17 cellular contexts compared by ENCODE assay signal in the genomic region with DNA sequence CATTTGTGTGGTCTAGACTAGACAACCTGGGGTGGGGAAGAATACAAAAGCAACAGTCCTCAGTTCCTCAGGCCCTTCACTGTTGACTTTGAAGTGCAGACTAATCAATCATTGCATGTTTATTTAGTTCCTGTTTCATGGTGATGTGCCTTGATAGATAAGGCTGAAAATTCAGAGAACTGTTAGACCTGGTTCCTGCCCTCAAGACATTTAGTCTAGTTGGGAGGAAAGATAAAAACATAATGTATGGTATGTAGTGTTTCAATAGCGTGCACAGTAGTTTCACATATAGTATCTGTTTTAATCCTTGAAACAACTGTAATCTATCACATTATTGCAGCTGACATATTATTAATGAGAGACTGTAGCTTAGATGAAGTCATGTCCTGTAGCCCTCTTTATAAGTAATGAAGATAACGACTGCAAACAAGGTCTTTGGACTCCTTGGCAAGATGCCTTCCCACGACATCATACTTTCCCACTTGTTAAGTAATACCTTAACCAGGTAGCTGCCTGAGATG.
DNase-seq lines count a peak whose midpoint lies in the region; ATAC-seq, FAIRE-seq and TF ChIP-seq lines count a peak whose summit lies in the region.
"Had no signal": no experiment of that assay in that cellular context is flagged by ENCODE, and none has a peak within 500 bp of the region (broad histone marks: within the 10 kb centered on the region; RNA-seq: fewer than 3 reads in every experiment).

No MANE protein-coding gene starts in this region.

- H3K27ac Mint-ChIP-seq in activated CD4-positive, alpha-beta T cell treated with anti-CD3 and anti-CD28 coated beads, Interleukin-2, amount 10 ng/mL, durations not matched to agents 24 days and 14 days = peak overlapping the region; percentile 64

- no peak for DNase-seq in activated CD4-positive, alpha-beta T cell treated with anti-CD3 and anti-CD28 coated beads, Interleukin-2, amount 10 ng/mL, durations not matched to agents 24 days and 14 days
- DNase-seq in activated CD4-positive, alpha-beta T cell treated with anti-CD3 and anti-CD28 coated beads for 4 hours = no peak
- DNase-seq in NOMO-1 treated with dmso at 0.1 percent for 144 hours (lab: John Stamatoyannopoulos, UW; ENCODE audit: unreplicated experiment) = peak; percentile 54
- DNase-seq in colonic mucosa = peak; percentile 77
- DNase-seq in pancreas = peak in 4 of 6 donors; percentile 36 to 74 (median 60)
- DNase-seq in head of caudate nucleus = no peak
- DNase-seq in NCI-H128 (lab: John Stamatoyannopoulos, UW; ENCODE audit: unreplicated experiment) = no peak
- DNase-seq in stimulated activated naive CD4-positive, alpha-beta T cell treated with Interleukin-2 at 50 U/mL for 16 hours (lab: John Stamatoyannopoulos, UW) = no peak
- DNase-seq: ACHN; activated CD4-positive, alpha-beta T cell treated with anti-CD3 and anti-CD28 coated beads, Interleukin-2, amount 50 U/mL, for 1 hour; hypothalamus; mesendoderm; NCI-H510A; right cardiac atrium; SHP77 treated with DMSO at 0.1 percent for 48 hours; trophoblast cell had no signal

- H3K4me3 ChIP-seq in colonic mucosa (no peak overlapping the region), pancreas (no peak overlapping the region)

- peaks cover 4% of the 10 kb centered on the region for H3K9me3 Mint-ChIP-seq in activated CD4-positive, alpha-beta T cell treated with anti-CD3 and anti-CD28 coated beads, Interleukin-2, amount 10 ng/mL, durations not matched to agents 24 days and 14 days

- intact Hi-C loops in activated CD4-positive, alpha-beta T cell treated with anti-CD3 and anti-CD28 coated beads, Interleukin-2, amount 10 ng/mL, durations not matched to agents 24 days and 14 days (cut with micrococcal nuclease) = no loop called here
- intact Hi-C loops in colonic mucosa (cut with DNase I) (no loop called here), pancreas (cut with DNase I) (no loop called here), head of caudate nucleus (cut with DNase I) (no loop called here)

- H3K27ac ChIP-seq in colonic mucosa = no peak overlapping the region
- no peak overlapping the region for H3K27ac ChIP-seq in pancreas

- peak; percentile 81 to 94 (median 88) for ATAC-seq in pancreas
- ATAC-seq: right cardiac atrium had no signal

- FAIRE-seq in pancreas (lab: Jason Lieb, UNC) = peak; percentile 5
- FAIRE-seq: GM18507 had no signal

- H3K9me3 ChIP-seq in colonic mucosa (no peaks in the 10 kb centered on the region), pancreas (no peaks in the 10 kb centered on the region)

- H3K27me3 ChIP-seq in colonic mucosa (no peaks in the 10 kb centered on the region), pancreas (no peaks in the 10 kb centered on the region)

- H3K36me3 ChIP-seq in colonic mucosa = no peaks in the 10 kb centered on the region
- H3K36me3 ChIP-seq in pancreas = no peaks in the 10 kb centered on the region

- H3K4me1 Mint-ChIP-seq in activated CD4-positive, alpha-beta T cell treated with anti-CD3 and anti-CD28 coated beads, Interleukin-2, amount 10 ng/mL, durations not matched to agents 24 days and 14 days = peaks cover 53% of the 10 kb centered on the region

- TF ChIP-seq CTCF in colonic mucosa (IDR thresholded peaks at IDR 0.05) (no peak), pancreas (IDR thresholded peaks at IDR 0.05) (no peak)

- H3K27me3 Mint-ChIP-seq in activated CD4-positive, alpha-beta T cell treated with anti-CD3 and anti-CD28 coated beads, Interleukin-2, amount 10 ng/mL, durations not matched to agents 24 days and 14 days = no peaks in the 10 kb centered on the region

- H3K4me3 Mint-ChIP-seq in activated CD4-positive, alpha-beta T cell treated with anti-CD3 and anti-CD28 coated beads, Interleukin-2, amount 10 ng/mL, durations not matched to agents 24 days and 14 days = peak overlapping the region; percentile 55

- WGBS in pancreas, 2 donors = 11 to 16% methylated on average over 3 of the region's 3 CpGs

- peaks cover 1% of the 10 kb centered on the region for H3K36me3 Mint-ChIP-seq in activated CD4-positive, alpha-beta T cell treated with anti-CD3 and anti-CD28 coated beads, Interleukin-2, amount 10 ng/mL, durations not matched to agents 24 days and 14 days (ENCODE audit: low read depth)

- no peak overlapping the region for H3K9ac ChIP-seq in colonic mucosa (ENCODE audit: low read depth in 2 of 2, low read length in 2 of 2)

- H3K4me1 ChIP-seq in colonic mucosa (no peaks in the 10 kb centered on the region), pancreas (peaks cover 0 to 4% (median 0%) of the 10 kb centered on the region in 3 donors)

Comparison
In these comparisons a context has a peak if more than half of its experiments do, and no peak if none do; other contexts are left out.
1. DNase-seq: peak in NOMO-1 treated with dmso at 0.1 percent for 144 hours (single experiment), colonic mucosa (single experiment) and pancreas (4 of 6); none in activated CD4-positive, alpha-beta T cell treated with anti-CD3 and anti-CD28 coated beads, Interleukin-2, amount 10 ng/mL, durations not matched to agents 24 days and 14 days (single experiment), activated CD4-positive, alpha-beta T cell treated with anti-CD3 and anti-CD28 coated beads for 4 hours (0 of 2), head of caudate nucleus (0 of 42), NCI-H128 (single experiment) and stimulated activated naive CD4-positive, alpha-beta T cell treated with Interleukin-2 at 50 U/mL for 16 hours (single experiment).